In genomic region chr12:131675126-131676080, GRCh38 we compare ENCODE assay signal across 2 cellular contexts.
TF ChIP-seq lines count a peak whose summit lies in the region.

No MANE protein-coding gene starts in this region.

TF ChIP-seq in SK-N-SH, 30 proteins besides CTCF, POLR2A, EP300 and RAD21 (continued from another document):
- TF ChIP-seq, protein P1, sequence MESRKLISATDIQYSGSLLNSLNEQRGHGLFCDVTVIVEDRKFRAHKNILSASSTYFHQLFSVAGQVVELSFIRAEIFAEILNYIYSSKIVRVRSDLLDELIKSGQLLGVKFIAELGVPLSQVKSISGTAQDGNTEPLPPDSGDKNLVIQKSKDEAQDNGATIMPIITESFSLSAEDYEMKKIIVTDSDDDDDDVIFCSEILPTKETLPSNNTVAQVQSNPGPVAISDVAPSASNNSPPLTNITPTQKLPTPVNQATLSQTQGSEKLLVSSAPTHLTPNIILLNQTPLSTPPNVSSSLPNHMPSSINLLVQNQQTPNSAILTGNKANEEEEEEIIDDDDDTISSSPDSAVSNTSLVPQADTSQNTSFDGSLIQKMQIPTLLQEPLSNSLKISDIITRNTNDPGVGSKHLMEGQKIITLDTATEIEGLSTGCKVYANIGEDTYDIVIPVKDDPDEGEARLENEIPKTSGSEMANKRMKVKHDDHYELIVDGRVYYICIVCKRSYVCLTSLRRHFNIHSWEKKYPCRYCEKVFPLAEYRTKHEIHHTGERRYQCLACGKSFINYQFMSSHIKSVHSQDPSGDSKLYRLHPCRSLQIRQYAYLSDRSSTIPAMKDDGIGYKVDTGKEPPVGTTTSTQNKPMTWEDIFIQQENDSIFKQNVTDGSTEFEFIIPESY (IDR thresholded peaks at IDR 0.05; ENCODE audit: borderline replicate concordance, low read depth) = no peak
- TF ChIP-seq RFX5 (IDR thresholded peaks at IDR 0.05; ENCODE audit: low read length) = no peak
- TF ChIP-seq GABPA (IDR thresholded peaks at IDR 0.05; ENCODE audit: low read depth) = no peak

TF ChIP-seq in SK-N-SH treated with all-trans-retinoic acid at 6 μM for 48 hours, 23 proteins besides CTCF, POLR2A, EP300 and RAD21 (continued from another document):
- TF ChIP-seq, protein P2, sequence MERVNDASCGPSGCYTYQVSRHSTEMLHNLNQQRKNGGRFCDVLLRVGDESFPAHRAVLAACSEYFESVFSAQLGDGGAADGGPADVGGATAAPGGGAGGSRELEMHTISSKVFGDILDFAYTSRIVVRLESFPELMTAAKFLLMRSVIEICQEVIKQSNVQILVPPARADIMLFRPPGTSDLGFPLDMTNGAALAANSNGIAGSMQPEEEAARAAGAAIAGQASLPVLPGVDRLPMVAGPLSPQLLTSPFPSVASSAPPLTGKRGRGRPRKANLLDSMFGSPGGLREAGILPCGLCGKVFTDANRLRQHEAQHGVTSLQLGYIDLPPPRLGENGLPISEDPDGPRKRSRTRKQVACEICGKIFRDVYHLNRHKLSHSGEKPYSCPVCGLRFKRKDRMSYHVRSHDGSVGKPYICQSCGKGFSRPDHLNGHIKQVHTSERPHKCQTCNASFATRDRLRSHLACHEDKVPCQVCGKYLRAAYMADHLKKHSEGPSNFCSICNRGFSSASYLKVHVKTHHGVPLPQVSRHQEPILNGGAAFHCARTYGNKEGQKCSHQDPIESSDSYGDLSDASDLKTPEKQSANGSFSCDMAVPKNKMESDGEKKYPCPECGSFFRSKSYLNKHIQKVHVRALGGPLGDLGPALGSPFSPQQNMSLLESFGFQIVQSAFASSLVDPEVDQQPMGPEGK (CRISPR knock-in tag; IDR thresholded peaks at IDR 0.05; ENCODE audit: borderline replicate concordance) = no peak
- TF ChIP-seq, protein P3, sequence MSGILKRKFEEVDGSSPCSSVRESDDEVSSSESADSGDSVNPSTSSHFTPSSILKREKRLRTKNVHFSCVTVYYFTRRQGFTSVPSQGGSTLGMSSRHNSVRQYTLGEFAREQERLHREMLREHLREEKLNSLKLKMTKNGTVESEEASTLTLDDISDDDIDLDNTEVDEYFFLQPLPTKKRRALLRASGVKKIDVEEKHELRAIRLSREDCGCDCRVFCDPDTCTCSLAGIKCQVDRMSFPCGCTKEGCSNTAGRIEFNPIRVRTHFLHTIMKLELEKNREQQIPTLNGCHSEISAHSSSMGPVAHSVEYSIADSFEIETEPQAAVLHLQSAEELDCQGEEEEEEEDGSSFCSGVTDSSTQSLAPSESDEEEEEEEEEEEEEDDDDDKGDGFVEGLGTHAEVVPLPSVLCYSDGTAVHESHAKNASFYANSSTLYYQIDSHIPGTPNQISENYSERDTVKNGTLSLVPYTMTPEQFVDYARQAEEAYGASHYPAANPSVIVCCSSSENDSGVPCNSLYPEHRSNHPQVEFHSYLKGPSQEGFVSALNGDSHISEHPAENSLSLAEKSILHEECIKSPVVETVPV (CRISPR knock-in tag; IDR thresholded peaks at IDR 0.05) = no peak
- no peak for TF ChIP-seq SNAI2 (CRISPR knock-in tag; IDR thresholded peaks at IDR 0.05)
TF ChIP-seq in SK-N-SH treated with all-trans-retinoic acid at 6 μM for 48 hours: peak in this region for 0.
